ENCODE assay signal across 25 cellular contexts in the genomic region with DNA sequence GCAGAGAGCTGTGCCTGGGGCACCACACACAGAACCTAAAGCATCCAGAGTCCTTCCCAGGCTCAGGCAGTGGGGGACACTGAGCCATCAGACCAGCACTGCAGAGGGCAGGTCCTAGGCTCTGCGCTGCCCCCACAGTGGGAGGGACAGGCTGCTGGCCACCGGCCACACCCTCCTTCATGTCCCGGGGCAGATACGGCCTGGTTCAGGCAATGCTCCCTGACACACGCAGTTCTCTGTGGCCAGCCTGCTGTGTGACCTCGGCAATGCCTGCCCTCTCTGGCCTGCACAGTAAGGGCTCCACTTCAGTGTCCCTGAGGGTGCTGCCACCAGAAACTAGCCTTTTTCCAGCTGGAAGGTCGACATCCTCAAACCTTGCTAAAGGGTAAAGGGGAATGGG. TPM values are rescaled to one million over a fixed set of nuclear protein-coding genes. Genes with fewer than 3 reads are reported as not detected.
"Had no signal": no experiment of that assay in that cellular context is flagged by ENCODE, and none has a peak within 500 bp of the region (broad histone marks: within the 10 kb centered on the region; RNA-seq: fewer than 3 reads in every experiment).

No MANE protein-coding gene starts in this region.

- H3K27me3 Mint-ChIP-seq: activated CD8-positive, alpha-beta T cell treated with anti-CD3 and anti-CD28 coated beads for 36 hours had no signal

- H3K4me3 Mint-ChIP-seq: activated CD8-positive, alpha-beta memory T cell treated with anti-CD3 and anti-CD28 coated beads, Interleukin-2, amount 10 ng/mL, durations not matched to agents 7 days and 5 days; activated CD8-positive, alpha-beta T cell treated with anti-CD3 and anti-CD28 coated beads for 36 hours; activated naive CD8-positive, alpha-beta T cell treated with anti-CD3 and anti-CD28 coated beads, Interleukin-2, amount 50 U/mL, for 24 hours; activated T-helper 1 cell treated with anti-CD3 and anti-CD28 coated beads, Interleukin-12 subunit alpha, Interleukin-12 subunit beta, Interleukin-2, Interleukin-4 antibody, amounts not matched to agents 30 ng/mL and 10 ng/mL and 1 ng/mL, durations not matched to agents 14 hours and 24 hours and 36 hours; effector memory CD8-positive, alpha-beta T cell; memory B cell; nephron progenitor cell; stimulated activated effector memory CD8-positive, alpha-beta T cell treated with anti-CD3 and anti-CD28 coated beads, Interleukin-12 subunit alpha, Interleukin-12 subunit beta, amount 100 ng/mL, for 72 hours; T-helper 17 cell had no signal

- H3K36me3 ChIP-seq: stomach, suprapubic skin, transverse colon, uterus had no signal

- H3K27me3 ChIP-seq: transverse colon, uterus had no signal

- H3K27ac Mint-ChIP-seq: activated CD8-positive, alpha-beta memory T cell treated with anti-CD3 and anti-CD28 coated beads, Interleukin-2, amount 10 ng/mL, durations not matched to agents 7 days and 5 days; activated CD8-positive, alpha-beta T cell treated with anti-CD3 and anti-CD28 coated beads for 36 hours; activated naive CD8-positive, alpha-beta T cell treated with anti-CD3 and anti-CD28 coated beads, Interleukin-2, amount 50 U/mL, for 24 hours; activated T-helper 1 cell treated with anti-CD3 and anti-CD28 coated beads, Interleukin-12 subunit alpha, Interleukin-12 subunit beta, Interleukin-2, Interleukin-4 antibody, amounts not matched to agents 30 ng/mL and 10 ng/mL and 1 ng/mL, durations not matched to agents 14 hours and 24 hours and 36 hours; effector memory CD8-positive, alpha-beta T cell; memory B cell; nephron progenitor cell; stimulated activated effector memory CD8-positive, alpha-beta T cell treated with anti-CD3 and anti-CD28 coated beads, Interleukin-12 subunit alpha, Interleukin-12 subunit beta, amount 100 ng/mL, for 72 hours; T-helper 17 cell had no signal

- H3K4me1 ChIP-seq: suprapubic skin, transverse colon, uterus had no signal

- H3K9me3 Mint-ChIP-seq: activated CD8-positive, alpha-beta T cell treated with anti-CD3 and anti-CD28 coated beads for 36 hours; activated naive CD8-positive, alpha-beta T cell treated with anti-CD3 and anti-CD28 coated beads, Interleukin-2, amount 50 U/mL, for 24 hours; activated T-helper 1 cell treated with anti-CD3 and anti-CD28 coated beads, Interleukin-12 subunit alpha, Interleukin-12 subunit beta, Interleukin-2, Interleukin-4 antibody, amounts not matched to agents 30 ng/mL and 10 ng/mL and 1 ng/mL, durations not matched to agents 14 hours and 24 hours and 36 hours; effector memory CD8-positive, alpha-beta T cell; memory B cell; nephron progenitor cell; stimulated activated effector memory CD8-positive, alpha-beta T cell treated with anti-CD3 and anti-CD28 coated beads, Interleukin-12 subunit alpha, Interleukin-12 subunit beta, amount 100 ng/mL, for 72 hours had no signal

- H3K4me1 Mint-ChIP-seq: activated CD8-positive, alpha-beta memory T cell treated with anti-CD3 and anti-CD28 coated beads, Interleukin-2, amount 10 ng/mL, durations not matched to agents 7 days and 5 days; activated naive CD8-positive, alpha-beta T cell treated with anti-CD3 and anti-CD28 coated beads, Interleukin-2, amount 50 U/mL, for 24 hours; stimulated activated effector memory CD8-positive, alpha-beta T cell treated with anti-CD3 and anti-CD28 coated beads, Interleukin-12 subunit alpha, Interleukin-12 subunit beta, amount 100 ng/mL, for 72 hours; T-helper 17 cell had no signal

- H3K9me3 ChIP-seq: mucosa of descending colon, stomach, suprapubic skin, transverse colon, uterus had no signal

- H3K4me3 ChIP-seq: mucosa of descending colon, stomach, suprapubic skin, transverse colon, uterus had no signal

- H3K27ac ChIP-seq: stomach, suprapubic skin, transverse colon, uterus had no signal

- DNase-seq: activated CD4-positive, alpha-beta T cell treated with anti-CD3 and anti-CD28 coated beads for 48 hours; activated CD4-positive, CD25-positive, alpha-beta regulatory T cell; activated CD8-positive, alpha-beta memory T cell treated with anti-CD3 and anti-CD28 coated beads, Interleukin-2, amount 10 ng/mL, durations not matched to agents 7 days and 5 days; activated CD8-positive, alpha-beta T cell treated with anti-CD3 and anti-CD28 coated beads for 36 hours; activated gamma-delta T cell; activated naive CD4-positive, alpha-beta T cell treated with anti-CD3 and anti-CD28 coated beads, Interleukin-2, amount 50 U/mL, for 16 hours; activated naive CD8-positive, alpha-beta T cell treated with anti-CD3 and anti-CD28 coated beads, Interleukin-2, amount 50 U/mL, for 24 hours; effector memory CD8-positive, alpha-beta T cell; foreskin melanocyte; hippocampal formation; mucosa of descending colon; nephron progenitor cell; occipital lobe; small intestine; stimulated activated CD4-positive, alpha-beta T cell treated with anti-CD3 and anti-CD28 coated beads, Interleukin-2, amount 100 ng/mL, for 24 hours; stomach; T-helper 17 cell; transverse colon; uterus had no signal

- ATAC-seq: activated CD8-positive, alpha-beta memory T cell treated with anti-CD3 and anti-CD28 coated beads, Interleukin-2, amount 10 ng/mL, durations not matched to agents 7 days and 5 days; activated CD8-positive, alpha-beta T cell treated with anti-CD3 and anti-CD28 coated beads for 36 hours; activated naive CD8-positive, alpha-beta T cell treated with anti-CD3 and anti-CD28 coated beads, Interleukin-2, amount 50 U/mL, for 24 hours; effector memory CD8-positive, alpha-beta T cell; esophagus mucosa; mucosa of descending colon; sciatic nerve; stimulated activated effector memory CD8-positive, alpha-beta T cell treated with anti-CD3 and anti-CD28 coated beads, Interleukin-12 subunit alpha, Interleukin-12 subunit beta, amount 100 ng/mL, for 72 hours; T-helper 17 cell had no signal

- H3K36me3 Mint-ChIP-seq: activated CD8-positive, alpha-beta memory T cell treated with anti-CD3 and anti-CD28 coated beads, Interleukin-2, amount 10 ng/mL, durations not matched to agents 7 days and 5 days; memory B cell; stimulated activated effector memory CD8-positive, alpha-beta T cell treated with anti-CD3 and anti-CD28 coated beads, Interleukin-12 subunit alpha, Interleukin-12 subunit beta, amount 100 ng/mL, for 72 hours had no signal

RNA-seq across cellular contexts. Expression of a gene that starts 12.4 kb away (rescaled TPM):
- total RNA-seq: activated CD8-positive, alpha-beta memory T cell treated with anti-CD3 and anti-CD28 coated beads, Interleukin-2, amount 10 ng/mL, durations not matched to agents 7 days and 5 days; activated CD8-positive, alpha-beta T cell treated with anti-CD3 and anti-CD28 coated beads for 36 hours; activated T-helper 1 cell treated with anti-CD3 and anti-CD28 coated beads, Interleukin-12 subunit alpha, Interleukin-12 subunit beta, Interleukin-2, Interleukin-4 antibody, amounts not matched to agents 30 ng/mL and 10 ng/mL and 1 ng/mL, durations not matched to agents 14 hours and 24 hours and 36 hours; T-helper 17 cell had no signal
